21 cellular contexts compared by ENCODE assay signal in the genomic region with DNA sequence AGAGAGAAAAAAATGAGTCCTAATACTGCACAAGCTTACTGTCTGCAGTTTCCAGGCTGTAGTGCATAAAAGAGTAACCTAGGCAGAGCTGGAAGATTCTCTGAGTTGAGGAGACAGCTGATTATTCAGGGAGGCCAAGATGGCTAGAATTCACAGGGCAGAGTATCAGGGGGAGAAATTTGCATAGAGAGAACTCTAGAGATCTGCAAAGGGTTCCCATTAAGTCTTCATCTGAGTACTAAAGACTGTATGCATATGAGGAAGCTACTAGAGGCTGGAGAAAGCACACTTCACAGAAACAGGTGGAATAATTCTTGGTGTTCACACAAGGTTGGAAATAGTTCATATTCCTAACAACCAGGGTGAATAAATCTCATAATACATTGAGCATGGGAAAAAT.
DNase-seq lines count a peak whose midpoint lies in the region; ATAC-seq, FAIRE-seq and TF ChIP-seq lines count a peak whose summit lies in the region.
"Had no signal": no experiment of that assay in that cellular context is flagged by ENCODE, and none has a peak within 500 bp of the region (broad histone marks: within the 10 kb centered on the region; RNA-seq: fewer than 3 reads in every experiment).

No MANE protein-coding gene starts in this region.

- ATAC-seq in GM23338: no peak
- ATAC-seq in HG03159 (IDR thresholded peaks at IDR 0.05; ENCODE audit: unreplicated experiment): no peak
- ATAC-seq: A549 had no signal

- H3K9me3 ChIP-seq in astrocyte (ENCODE audit: insufficient read depth, low read depth, low read length) (no peaks in the 10 kb centered on the region), mesenchymal stem cell (ENCODE audit: control insufficient read depth, low read length) (no peaks in the 10 kb centered on the region), esophagus muscularis mucosa (no peaks in the 10 kb centered on the region)
- H3K9me3 ChIP-seq: A549, BLaER1 had no signal

- TF ChIP-seq CTCF in AG10803 (conservative IDR thresholded peaks at IDR 0.05; ENCODE audit: low read length) (no peak), GM23338 (conservative IDR thresholded peaks at IDR 0.05; ENCODE audit: low read depth in 2 of 2) (no peak), astrocyte (IDR thresholded peaks at IDR 0.05; ENCODE audit: insufficient read depth, low read depth, low read length) (no peak), esophagus muscularis mucosa (IDR thresholded peaks at IDR 0.05) (no peak)

- H3K4me1 ChIP-seq in GM23338 (ENCODE audit: insufficient read depth) (peaks cover 18% of the 10 kb centered on the region), astrocyte (ENCODE audit: insufficient read depth, low read length) (peaks cover 31% of the 10 kb centered on the region), mesenchymal stem cell (ENCODE audit: control insufficient read depth, insufficient read depth, low read depth, low read length) (peaks cover 15% of the 10 kb centered on the region), esophagus muscularis mucosa (peaks cover 31 to 36% (median 33%) of the 10 kb centered on the region in 4 donors)
- H3K4me1 ChIP-seq: BLaER1 had no signal

- no peak overlapping the region for H4K91ac ChIP-seq in mesenchymal stem cell (ENCODE audit: low read length)

- peaks cover 2% of the 10 kb centered on the region for H3K79me1 ChIP-seq in mesenchymal stem cell (replicated peaks; ENCODE audit: low read length, poor library complexity, severe bottlenecking)

- intact Hi-C loops in esophagus muscularis mucosa (cut with DNase I): no loop called here

- H3K4me1 Mint-ChIP-seq in GM23338 (peaks cover 7% of the 10 kb centered on the region), astrocyte (ENCODE audit: low read depth, unreplicated experiment) (peaks cover 21% of the 10 kb centered on the region)
- H3K4me1 Mint-ChIP-seq: CD14-positive monocyte; CD4-positive, alpha-beta memory T cell had no signal

- H3K79me2 ChIP-seq in GM23338 (replicated peaks; ENCODE audit: insufficient read depth) (no peaks in the 10 kb centered on the region), astrocyte (ENCODE audit: insufficient read depth, low read length) (no peaks in the 10 kb centered on the region)

- no peak overlapping the region for H2BK15ac ChIP-seq in mesenchymal stem cell (ENCODE audit: low read depth, poor library complexity, severe bottlenecking)

- H3K9me3 Mint-ChIP-seq in GM23338 (no peaks in the 10 kb centered on the region), astrocyte (ENCODE audit: unreplicated experiment) (peaks cover 3% of the 10 kb centered on the region)

- H3K14ac ChIP-seq in mesenchymal stem cell (ENCODE audit: low read length in 2 of 2): no peak overlapping the region

- H3K27ac ChIP-seq in GM23338 (ENCODE audit: low read depth) (no peak overlapping the region; the same call in 1 of the 2 replicates), astrocyte (ENCODE audit: low read depth, low read length) (no peak overlapping the region), mesenchymal stem cell (ENCODE audit: low read length, poor library complexity, severe bottlenecking) (peak overlapping the region; percentile 69), esophagus muscularis mucosa (replicated peaks in 1 of 4) (no peak overlapping the region), caudate nucleus (ENCODE audit: low read depth, low read length) (no peak overlapping the region)
- H3K27ac ChIP-seq: 22Rv1, BLaER1, HL-60 had no signal

- H4K8ac ChIP-seq in mesenchymal stem cell (ENCODE audit: low read length): no peak overlapping the region

- H3K36me3 Mint-ChIP-seq in GM23338 (ENCODE audit: low read depth) (no peaks in the 10 kb centered on the region), astrocyte (ENCODE audit: low read depth, unreplicated experiment) (no peaks in the 10 kb centered on the region)
- H3K36me3 Mint-ChIP-seq: CD14-positive monocyte had no signal

- no peaks in the 10 kb centered on the region for H3F3A ChIP-seq in GM23338 (replicated peaks; ENCODE audit: low read depth)

- no peak overlapping the region for H2BK12ac ChIP-seq in mesenchymal stem cell (ENCODE audit: low read length in 2 of 2)

- H3K18ac ChIP-seq in mesenchymal stem cell (ENCODE audit: low read depth in 1 of 2, low read length in 2 of 2): no peak overlapping the region

- H2BK120ac ChIP-seq in mesenchymal stem cell (ENCODE audit: low read depth, low read length): no peak overlapping the region

- H4K20me1 ChIP-seq in GM23338 (replicated peaks; ENCODE audit: insufficient read depth) (no peaks in the 10 kb centered on the region), astrocyte (ENCODE audit: insufficient read depth, low read length) (no peaks in the 10 kb centered on the region)
- H4K20me1 ChIP-seq: BLaER1 had no signal

- no peak overlapping the region for H2AK5ac ChIP-seq in mesenchymal stem cell (ENCODE audit: low read length, severe bottlenecking)

- H3K4me2 ChIP-seq in GM23338 (no peak overlapping the region), astrocyte (ENCODE audit: low read length) (no peak overlapping the region), mesenchymal stem cell (ENCODE audit: low read length, poor library complexity, severe bottlenecking) (no peak overlapping the region)
- H3K4me2 ChIP-seq: A549, BLaER1 had no signal

- H2BK5ac ChIP-seq in mesenchymal stem cell (ENCODE audit: low read depth, low read length, poor library complexity, severe bottlenecking): peak overlapping the region; percentile 66

- H3K36me3 ChIP-seq in GM23338 (ENCODE audit: insufficient read depth) (no peaks in the 10 kb centered on the region), astrocyte (ENCODE audit: insufficient read depth, low read length) (no peaks in the 10 kb centered on the region), mesenchymal stem cell (ENCODE audit: control insufficient read depth in 1 of 2, insufficient read depth in 2 of 2, low read depth in 1 of 2, low read length in 2 of 2) (no peaks in the 10 kb centered on the region), esophagus muscularis mucosa (no peaks in the 10 kb centered on the region)
- H3K36me3 ChIP-seq: BLaER1 had no signal

- no peak overlapping the region for H3K4me3 ChIP-seq in AG10803 (ENCODE audit: low read length)
- no peak overlapping the region for H3K4me3 ChIP-seq in GM23338
- H3K4me3 ChIP-seq in astrocyte (ENCODE audit: insufficient read depth, low read depth, low read length): no peak overlapping the region
- H3K4me3 ChIP-seq in mesenchymal stem cell (ENCODE audit: insufficient read depth in 1 of 2, low read depth in 1 of 2, low read length in 2 of 2): no peak overlapping the region
- no peak overlapping the region for H3K4me3 ChIP-seq in esophagus muscularis mucosa
- H3K4me3 ChIP-seq: A549, BLaER1 had no signal

- H3K27ac Mint-ChIP-seq in GM23338 (no peak overlapping the region), astrocyte (ENCODE audit: unreplicated experiment) (no peak overlapping the region)
- H3K27ac Mint-ChIP-seq: CD14-positive monocyte, IgD-negative memory B cell had no signal

- H2AFZ ChIP-seq in GM23338 (peak overlapping the region; percentile 15; the same call in 1 of the 2 replicates), astrocyte (ENCODE audit: low read depth, low read length) (no peak overlapping the region), mesenchymal stem cell (ENCODE audit: low read depth, low read length) (no peak overlapping the region)

- TF ChIP-seq EP300 in esophagus muscularis mucosa (IDR thresholded peaks at IDR 0.05): no peak

- no peaks in the 10 kb centered on the region for H3K27me3 Mint-ChIP-seq in GM23338 (ENCODE audit: insufficient read depth, low read depth, poor library complexity)
- no peaks in the 10 kb centered on the region for H3K27me3 Mint-ChIP-seq in astrocyte (ENCODE audit: low read depth, unreplicated experiment)
- H3K27me3 Mint-ChIP-seq: CD4-positive, alpha-beta memory T cell; IgD-negative memory B cell had no signal

- no peak for FAIRE-seq in astrocyte (lab: Jason Lieb, UNC)
- FAIRE-seq: A549, GM19239, H54 had no signal

- DNase-seq in AG10803 (ENCODE audit: low read depth) (peak; percentile 41), GM23338 (ENCODE audit: low spot score) (no peak), astrocyte (ENCODE audit: low read depth) (no peak), mesenchymal stem cell (no peak), esophagus muscularis mucosa (ENCODE audit: extremely low spot score) (no peak), caudate nucleus (lab: John Stamatoyannopoulos, UW) (no peak), NCI-H1092 (lab: John Stamatoyannopoulos, UW) (no peak)
- DNase-seq: CD4-positive, alpha-beta memory T cell; DMS153; DMS79; GDM1; HCEC 1CT had no signal

- no peaks in the 10 kb centered on the region for H3K27me3 ChIP-seq in GM23338 (ENCODE audit: insufficient read depth)
- H3K27me3 ChIP-seq in astrocyte (ENCODE audit: insufficient read depth, low read length): no peaks in the 10 kb centered on the region
- H3K27me3 ChIP-seq in mesenchymal stem cell (ENCODE audit: control insufficient read depth in 1 of 2, insufficient read depth in 1 of 2, low read length in 2 of 2): no peaks in the 10 kb centered on the region
- H3K27me3 ChIP-seq in esophagus muscularis mucosa: no peaks in the 10 kb centered on the region
- H3K27me3 ChIP-seq: BLaER1 had no signal

- H3K4me3 Mint-ChIP-seq in GM23338: no peak overlapping the region
- peak overlapping the region; percentile 1 for H3K4me3 Mint-ChIP-seq in astrocyte (ENCODE audit: unreplicated experiment)
- H3K4me3 Mint-ChIP-seq: CD14-positive monocyte; CD4-positive, alpha-beta memory T cell; IgD-negative memory B cell had no signal

- H3K9ac ChIP-seq in astrocyte (ENCODE audit: low read length): no peak overlapping the region
- H3K9ac ChIP-seq in mesenchymal stem cell (ENCODE audit: low read length): no peak overlapping the region
- H3K9ac ChIP-seq: BLaER1 had no signal

- no peak for TF ChIP-seq POLR2A in esophagus muscularis mucosa (IDR thresholded peaks at IDR 0.05; ENCODE audit: low read depth)

- H3K4ac ChIP-seq in mesenchymal stem cell (ENCODE audit: low read depth in 1 of 2, low read length in 2 of 2): no peak overlapping the region

- H3K23ac ChIP-seq in mesenchymal stem cell (ENCODE audit: low read length in 2 of 2): no peak overlapping the region

- no peaks in the 10 kb centered on the region for H3K9me2 ChIP-seq in GM23338 (ENCODE audit: insufficient read depth)

TF ChIP-seq in GM23338, 12 proteins besides CTCF, POLR2A, EP300 and RAD21 (continues in another document):
- TF ChIP-seq ZNF114 (CRISPR knock-in tag; IDR thresholded peaks at IDR 0.05) (no peak), POLR2AphosphoS5 (IDR thresholded peaks at IDR 0.05; ENCODE audit: low read depth) (no peak), NANOG (IDR thresholded peaks at IDR 0.05; ENCODE audit: borderline replicate concordance) (no peak), STAT1 (IDR thresholded peaks at IDR 0.05; ENCODE audit: unreplicated experiment) (no peak), EZH2 (IDR thresholded peaks at IDR 0.05; ENCODE audit: low read depth, unreplicated experiment) (no peak), ZNF331 (CRISPR knock-in tag; IDR thresholded peaks at IDR 0.05; ENCODE audit: low read depth) (no peak)
